Comparison of ENCODE assay signal across 13 cellular contexts in the genomic region with DNA sequence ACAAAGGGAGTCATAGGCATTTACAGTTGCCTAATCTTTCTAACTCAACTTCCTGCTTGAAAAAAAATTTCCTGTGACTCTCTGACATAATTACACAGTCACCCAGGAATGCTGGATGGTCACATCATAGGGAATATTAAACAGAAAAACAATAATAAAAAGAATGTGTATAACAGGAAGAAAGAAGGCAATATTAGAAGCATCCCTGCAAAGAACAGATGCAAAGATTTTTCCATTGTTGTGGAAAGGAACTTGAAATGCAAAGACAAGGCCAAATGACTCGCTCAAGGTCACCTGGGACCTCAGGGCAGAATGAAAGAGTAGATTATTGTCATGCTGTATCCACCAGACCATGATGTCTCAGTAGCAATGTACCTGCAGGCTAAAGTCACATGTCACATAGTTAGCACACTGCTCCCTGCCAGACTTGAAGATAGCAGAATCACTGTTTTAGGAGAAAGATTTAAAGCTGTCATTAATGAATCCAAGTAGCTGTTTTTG.
DNase-seq lines count a peak whose midpoint lies in the region; ATAC-seq, FAIRE-seq and TF ChIP-seq lines count a peak whose summit lies in the region.
"Had no signal": no experiment of that assay in that cellular context is flagged by ENCODE, and none has a peak within 500 bp of the region (broad histone marks: within the 10 kb centered on the region; RNA-seq: fewer than 3 reads in every experiment).

No MANE protein-coding gene starts in this region.

- H3K4me3 ChIP-seq in BLaER1 (no peak overlapping the region), colonic mucosa (no peak overlapping the region)
- H3K4me3 ChIP-seq: right atrium auricular region, tibial nerve had no signal

- H4K20me1 ChIP-seq in BLaER1, result no peaks in the 10 kb centered on the region

- intact Hi-C loops in colonic mucosa (cut with DNase I), result no loop called here

- TF ChIP-seq POLR2A in GM12891 (IDR thresholded peaks at IDR 0.05; ENCODE audit: low read depth, low read length), result no peak

- H3K27ac Mint-ChIP-seq in chondrocyte (ENCODE audit: unreplicated experiment), result peak overlapping the region; percentile 49

- H3K4me1 ChIP-seq in BLaER1 (peaks cover 27% of the 10 kb centered on the region), colonic mucosa (no peaks in the 10 kb centered on the region)
- H3K4me1 ChIP-seq: tibial nerve had no signal

- H3K27ac ChIP-seq in BLaER1 (no peak overlapping the region), colonic mucosa (no peak overlapping the region)
- H3K27ac ChIP-seq: right atrium auricular region, tibial nerve had no signal

- H3K9ac ChIP-seq in BLaER1, result no peak overlapping the region
- H3K9ac ChIP-seq in colonic mucosa (ENCODE audit: low read depth in 2 of 2, low read length in 2 of 2), result no peak overlapping the region

- H3K27me3 Mint-ChIP-seq in chondrocyte (ENCODE audit: low read depth), result no peaks in the 10 kb centered on the region

- H3K27me3 ChIP-seq in BLaER1 (no peaks in the 10 kb centered on the region), colonic mucosa (no peaks in the 10 kb centered on the region)
- H3K27me3 ChIP-seq: right atrium auricular region, tibial nerve had no signal

- DNase-seq in NCI-H226 (peak; percentile 61), chondrocyte (ENCODE audit: low spot score) (no peak), lung microvascular endothelial cell (ENCODE audit: low read depth in 2 of 2) (peak; percentile 45 to 51), GM12891 (ENCODE audit: insufficient read length, low spot score) (no peak), colonic mucosa (no peak)
- no peak for DNase-seq in activated CD4-positive, alpha-beta T cell treated with anti-CD3 and anti-CD28 coated beads, Interleukin-2, amount 50 U/mL, for 1 hour
- DNase-seq: C1 segment of cervical spinal cord, KBM-7, RPMI8226 had no signal

- no peak overlapping the region for H3K4me3 Mint-ChIP-seq in chondrocyte (ENCODE audit: unreplicated experiment)

- H3K4me2 ChIP-seq in BLaER1, result 0 out of 2 replicates have a peak overlapping the region, but pooled peaks have one; percentile 19

- peaks cover 30% of the 10 kb centered on the region for H3K4me1 Mint-ChIP-seq in chondrocyte (ENCODE audit: low read depth)

- H3K9me3 ChIP-seq in BLaER1 (peaks cover 15% of the 10 kb centered on the region), colonic mucosa (no peaks in the 10 kb centered on the region)
- H3K9me3 ChIP-seq: right atrium auricular region, tibial nerve had no signal

- no peak for TF ChIP-seq CTCF in chondrocyte (IDR thresholded peaks at IDR 0.05)
- no peak for TF ChIP-seq CTCF in colonic mucosa (IDR thresholded peaks at IDR 0.05)

- H3K36me3 ChIP-seq in BLaER1 (no peaks in the 10 kb centered on the region), colonic mucosa (no peaks in the 10 kb centered on the region)
- H3K36me3 ChIP-seq: right atrium auricular region, tibial nerve had no signal

- ATAC-seq in GM19328 (IDR thresholded peaks at IDR 0.05; ENCODE audit: unreplicated experiment), result no peak

- no peaks in the 10 kb centered on the region for H3K9me3 Mint-ChIP-seq in chondrocyte (ENCODE audit: low read depth)

- FAIRE-seq in GM12891 (lab: Jason Lieb, UNC), result no peak

- H3K36me3 Mint-ChIP-seq in chondrocyte (ENCODE audit: low read depth), result no peaks in the 10 kb centered on the region

TF ChIP-seq in GM12891, 5 proteins besides CTCF, POLR2A, EP300 and RAD21:
- no peak for TF ChIP-seq POU2F2 (IDR thresholded peaks at IDR 0.05; ENCODE audit: low read depth, low read length)
- no peak for TF ChIP-seq POLR2AphosphoS5 (IDR thresholded peaks at IDR 0.05; ENCODE audit: low read depth, low read length)
- no peak for TF ChIP-seq SPI1 (IDR thresholded peaks at IDR 0.05; ENCODE audit: low read depth, low read length)
- no peak for TF ChIP-seq PAX5 (IDR thresholded peaks at IDR 0.05; ENCODE audit: insufficient read depth, low read length, severe bottlenecking)
- no peak for TF ChIP-seq TAF1 (IDR thresholded peaks at IDR 0.05; ENCODE audit: low read depth, low read length)

Comparison
In these comparisons a context has a peak if more than half of its experiments do, and no peak if none do; other contexts are left out.
1. DNase-seq: peak in NCI-H226 (single experiment) and lung microvascular endothelial cell (2 of 2); none in chondrocyte (single experiment), GM12891 (single experiment), activated CD4-positive, alpha-beta T cell treated with anti-CD3 and anti-CD28 coated beads, Interleukin-2, amount 50 U/mL, for 1 hour (single experiment) and colonic mucosa (single experiment).